Comparison of ENCODE assay signal across 30 cellular contexts in the genomic region with DNA sequence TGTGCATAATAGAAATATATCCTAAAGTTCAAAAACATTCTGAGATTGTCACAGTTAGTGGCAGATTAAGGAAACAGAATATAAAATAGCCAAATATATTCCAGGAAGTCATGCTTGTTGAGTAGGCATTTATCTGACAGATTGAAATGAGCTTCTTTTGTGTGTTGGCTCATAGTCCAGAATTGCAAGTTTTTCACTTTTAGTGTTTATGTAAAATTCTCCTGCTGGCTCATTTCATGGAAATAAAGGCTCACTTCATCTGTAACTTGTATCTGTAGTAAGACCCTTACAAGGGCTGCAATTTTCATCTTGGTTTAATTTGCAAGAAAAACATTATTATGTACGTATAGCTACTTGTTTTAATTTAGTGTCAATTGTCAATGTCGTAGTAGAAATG.
A peak's percentile ranks its signal among the peaks of the same experiment; 100 is the strongest.
DNase-seq lines count a peak whose midpoint lies in the region; ATAC-seq and TF ChIP-seq lines count a peak whose summit lies in the region.
"Had no signal": no experiment of that assay in that cellular context is flagged by ENCODE, and none has a peak within 500 bp of the region (broad histone marks: within the 10 kb centered on the region; RNA-seq: fewer than 3 reads in every experiment).

No MANE protein-coding gene starts in this region.

- H3K36me3 ChIP-seq in IMR-90 (ENCODE audit: control insufficient read depth, insufficient read depth, low read length) = no peaks in the 10 kb centered on the region
- no peaks in the 10 kb centered on the region for H3K36me3 ChIP-seq in neural progenitor cell
- no peaks in the 10 kb centered on the region for H3K36me3 ChIP-seq in tibial artery
- H3K36me3 ChIP-seq: breast epithelium, esophagus squamous epithelium, SJSA1 had no signal

- H3K4me3 Mint-ChIP-seq in endothelial cell (ENCODE audit: unreplicated experiment) = no peak overlapping the region
- H3K4me3 Mint-ChIP-seq in neural progenitor cell = peak overlapping the region; percentile 39
- H3K4me3 Mint-ChIP-seq: activated CD4-positive, alpha-beta memory T cell treated with anti-CD3 and anti-CD28 coated beads, Interleukin-2, amount 10 ng/mL, durations not matched to agents 7 days and 5 days; activated T-helper 17 cell treated with anti-CD3 and anti-CD28 coated beads, Interleukin-2, amount 50 U/mL, for 72 hours; CD14-positive monocyte; natural killer cell; T-helper 1 cell treated with Interleukin-12 subunit alpha and Interleukin-12 subunit beta and Interleukin-4 antibody, amounts not matched to agents 30 μg/mL and 1 μg/mL, for 36 hours had no signal

- H3K4me1 Mint-ChIP-seq in endothelial cell (ENCODE audit: unreplicated experiment) (peaks cover 57% of the 10 kb centered on the region), neural progenitor cell (peaks cover 42% of the 10 kb centered on the region)

- H2AK5ac ChIP-seq in IMR-90 (ENCODE audit: low read depth, low read length) = no peak overlapping the region

- no peak overlapping the region for H2BK15ac ChIP-seq in IMR-90 (ENCODE audit: low read depth, low read length)

- POLR2A ChIA-PET in IMR-90 (lab: Charles Lee; ENCODE audit: unreplicated experiment) = no interaction called here

- peaks cover 59% of the 10 kb centered on the region for H3K79me2 ChIP-seq in neural progenitor cell (ENCODE audit: low read depth)

- BruUV-seq in IMR-90 (replicated peaks; lab: Mats Ljungman, UMichigan) = no TSS peak

- peaks cover 3% of the 10 kb centered on the region; the same call in 1 of the 2 replicates for H3K9me1 ChIP-seq in IMR-90 (ENCODE audit: insufficient read depth, low read length)

- no peak overlapping the region for H3K14ac ChIP-seq in IMR-90 (replicated peaks; ENCODE audit: low read depth, low read length)

- DNase-seq in IMR-90 = no peak
- no peak for DNase-seq in endothelial cell (ENCODE audit: low spot score)
- DNase-seq in neural progenitor cell (ENCODE audit: low spot score) = no peak
- DNase-seq in tibial artery = no peak
- DNase-seq in effector CD8-positive, alpha-beta T cell (lab: John Stamatoyannopoulos, UW) = no peak
- no peak for DNase-seq in HK-2 (ENCODE audit: unreplicated experiment)
- no peak for DNase-seq in NCI-H2107 treated with DMSO at 0.1 percent for 48 hours (lab: John Stamatoyannopoulos, UW; ENCODE audit: unreplicated experiment)
- DNase-seq: activated CD4-positive, alpha-beta memory T cell treated with anti-CD3 and anti-CD28 coated beads, Interleukin-2, amount 10 ng/mL, durations not matched to agents 7 days and 5 days; activated CD4-positive, alpha-beta T cell treated with anti-CD3 and anti-CD28 coated beads for 1 hour; activated CD8-positive, alpha-beta memory T cell treated with anti-CD3 and anti-CD28 coated beads, Interleukin-2, amount 50 U/mL, for 48 hours; activated naive CD4-positive, alpha-beta T cell treated with anti-CD3 and anti-CD28 coated beads, Interleukin-2, amount 50 U/mL, for 16 hours; amniotic stem cell; DMS79 treated with DMSO at 0.1 percent for 48 hours; esophagus squamous epithelium; GOT3; left lung; MM.1S; natural killer cell; NCI-H2029; NCI-H345; NCI-H748 treated with DMSO at 0.1 percent for 48 hours; RPMI8226; stimulated activated naive CD8-positive, alpha-beta T cell treated with anti-CD3 and anti-CD28 coated beads, Interleukin-15, Interleukin-2, amounts not matched to agents 100 U/mL and 50 U/mL, for 24 hours had no signal

- H3K27me3 Mint-ChIP-seq in endothelial cell (ENCODE audit: unreplicated experiment) (peaks cover 1% of the 10 kb centered on the region), neural progenitor cell (ENCODE audit: insufficient read depth, low read depth) (no peaks in the 10 kb centered on the region)
- H3K27me3 Mint-ChIP-seq: activated CD4-positive, alpha-beta memory T cell treated with anti-CD3 and anti-CD28 coated beads, Interleukin-2, amount 10 ng/mL, durations not matched to agents 7 days and 5 days; activated T-helper 17 cell treated with anti-CD3 and anti-CD28 coated beads, Interleukin-2, amount 50 U/mL, for 72 hours had no signal

- peak overlapping the region; percentile 58 for H3K27ac Mint-ChIP-seq in endothelial cell (ENCODE audit: unreplicated experiment)
- no peak overlapping the region for H3K27ac Mint-ChIP-seq in neural progenitor cell
- H3K27ac Mint-ChIP-seq: activated CD4-positive, alpha-beta memory T cell treated with anti-CD3 and anti-CD28 coated beads, Interleukin-2, amount 10 ng/mL, durations not matched to agents 7 days and 5 days; activated T-helper 17 cell treated with anti-CD3 and anti-CD28 coated beads, Interleukin-2, amount 50 U/mL, for 72 hours; CD14-positive monocyte; natural killer cell; T-helper 1 cell treated with Interleukin-12 subunit alpha and Interleukin-12 subunit beta and Interleukin-4 antibody, amounts not matched to agents 30 μg/mL and 1 μg/mL, for 36 hours had no signal

- H4K20me1 ChIP-seq in IMR-90 (ENCODE audit: insufficient read depth, low read length) (peaks cover 9% of the 10 kb centered on the region; the same call in 1 of the 2 replicates), neural progenitor cell (ENCODE audit: low read depth) (peaks cover 26% of the 10 kb centered on the region)

- no peak overlapping the region for H2BK20ac ChIP-seq in IMR-90 (ENCODE audit: low read depth, low read length)

- H3K9me3 Mint-ChIP-seq in endothelial cell (ENCODE audit: unreplicated experiment) (no peaks in the 10 kb centered on the region), neural progenitor cell (peaks cover under 1% of the 10 kb centered on the region)
- H3K9me3 Mint-ChIP-seq: activated CD4-positive, alpha-beta memory T cell treated with anti-CD3 and anti-CD28 coated beads, Interleukin-2, amount 10 ng/mL, durations not matched to agents 7 days and 5 days; activated T-helper 17 cell treated with anti-CD3 and anti-CD28 coated beads, Interleukin-2, amount 50 U/mL, for 72 hours; CD14-positive monocyte; natural killer cell; T-helper 1 cell treated with Interleukin-12 subunit alpha and Interleukin-12 subunit beta and Interleukin-4 antibody, amounts not matched to agents 30 μg/mL and 1 μg/mL, for 36 hours had no signal

- H4K91ac ChIP-seq in IMR-90 (ENCODE audit: insufficient read depth, low read depth, low read length) = no peak overlapping the region

- H3K9me3 ChIP-seq in IMR-90 (ENCODE audit: control insufficient read depth, insufficient read depth, low read length) = no peaks in the 10 kb centered on the region
- H3K9me3 ChIP-seq in neural progenitor cell (ENCODE audit: low read depth) = no peaks in the 10 kb centered on the region
- no peaks in the 10 kb centered on the region for H3K9me3 ChIP-seq in tibial artery
- H3K9me3 ChIP-seq: breast epithelium, esophagus squamous epithelium, left lung, SJSA1 had no signal

- H3K4me3 ChIP-seq in IMR-90 (ENCODE audit: insufficient read depth, low read depth, low read length) = no peak overlapping the region
- no peak overlapping the region for H3K4me3 ChIP-seq in neural progenitor cell
- no peak overlapping the region for H3K4me3 ChIP-seq in tibial artery
- H3K4me3 ChIP-seq: breast epithelium, esophagus squamous epithelium, left lung, SJSA1 had no signal

- H4K8ac ChIP-seq in IMR-90 (ENCODE audit: low read depth in 2 of 2, low read length in 2 of 2) = no peak overlapping the region; a peak in 1 of 4 replicates

- intact Hi-C loops in IMR-90 (cut with micrococcal nuclease) (no loop called here), tibial artery (cut with DNase I; ENCODE audit: low total_unique reads) (no loop called here)

- no peak overlapping the region for H3K18ac ChIP-seq in IMR-90 (ENCODE audit: low read depth, low read length)

- H3K27ac ChIP-seq in IMR-90 (ENCODE audit: insufficient read depth, low read length) (no peak overlapping the region), neural progenitor cell (no peak overlapping the region), tibial artery (peak overlapping the region; percentile 24 to 30)
- H3K27ac ChIP-seq: breast epithelium, KMS-11, SJSA1 had no signal

- H3K4me1 ChIP-seq in IMR-90 (ENCODE audit: control insufficient read depth, insufficient read depth, low read length) = peaks cover 11% of the 10 kb centered on the region
- H3K4me1 ChIP-seq in neural progenitor cell = peaks cover 33% of the 10 kb centered on the region
- H3K4me1 ChIP-seq in tibial artery = peaks cover 0 to 62% (median 24%) of the 10 kb centered on the region in 4 donors

- TF ChIP-seq RAD21 in IMR-90 (IDR thresholded peaks at IDR 0.05; ENCODE audit: low read length) = no peak

- no peak overlapping the region for H3K4ac ChIP-seq in IMR-90 (ENCODE audit: low read depth, low read length)

- H3K9ac ChIP-seq in IMR-90 (ENCODE audit: low read depth, low read length) (no peak overlapping the region), neural progenitor cell (no peak overlapping the region)
- H3K9ac ChIP-seq: KMS-11 had no signal

- H3K27me3 ChIP-seq in IMR-90 (ENCODE audit: control insufficient read depth, insufficient read depth, low read length) = no peaks in the 10 kb centered on the region
- H3K27me3 ChIP-seq in neural progenitor cell = no peaks in the 10 kb centered on the region
- no peaks in the 10 kb centered on the region for H3K27me3 ChIP-seq in tibial artery
- H3K27me3 ChIP-seq: breast epithelium, esophagus squamous epithelium, left lung, SJSA1 had no signal

- H4K5ac ChIP-seq in IMR-90 (ENCODE audit: low read depth, low read length) = no peak overlapping the region

- H3K4me2 ChIP-seq in IMR-90 (ENCODE audit: low read depth, low read length) (peak overlapping the region; percentile 28; the same call in 1 of the 2 replicates), neural progenitor cell (peak overlapping the region; percentile 33)
- H3K4me2 ChIP-seq: KMS-11 had no signal

- H3K56ac ChIP-seq in IMR-90 (ENCODE audit: extremely low read depth, insufficient read depth, low read length) = no peak overlapping the region

- in situ Hi-C loops in IMR-90 (cut with MboI; ENCODE audit: low sequenced_read_pairs) = no loop called here

- H2AFZ ChIP-seq in IMR-90 (replicated peaks; ENCODE audit: low read length, poor library complexity) (no peak overlapping the region), neural progenitor cell (replicated peaks) (no peak overlapping the region)

- CTCF ChIA-PET in IMR-90 (lab: Yijun Ruan, JAX) = interaction anchor here (1.2 kb wide), 1 partner anchor 91 kb away, joined by 5 read pairs; no protein-coding TSS in a partner anchor

- no peak overlapping the region for H3K23ac ChIP-seq in IMR-90 (ENCODE audit: low read depth, low read length)

- no peak for TF ChIP-seq POLR2A in IMR-90 (IDR thresholded peaks at IDR 0.05; ENCODE audit: low read depth, low read length)

- H2BK5ac ChIP-seq in IMR-90 (ENCODE audit: low read depth, low read length, poor library complexity, severe bottlenecking) = no peak overlapping the region

- no peak for TF ChIP-seq CTCF in IMR-90 (conservative IDR thresholded peaks at IDR 0.05; ENCODE audit: low read depth, low read length)
- TF ChIP-seq CTCF in endothelial cell (IDR thresholded peaks at IDR 0.05; ENCODE audit: unreplicated experiment) = no peak
- no peak for TF ChIP-seq CTCF in neural progenitor cell (IDR thresholded peaks at IDR 0.05)
- no peak for TF ChIP-seq CTCF in tibial artery (IDR thresholded peaks at IDR 0.05)

- no peak overlapping the region for H2BK120ac ChIP-seq in IMR-90 (ENCODE audit: low read depth, low read length)

- H3K79me1 ChIP-seq in IMR-90 (ENCODE audit: low read depth in 1 of 2, low read length in 2 of 2) = peaks cover 25 to 69% of the 10 kb centered on the region in 2 experiments

- WGBS in IMR-90 (ENCODE audit: extremely low coverage in 2 of 2, insufficient read length in 1 of 2), 2 experiments = no CpG with 5 or more reads among the region's 2 CpGs

- H2AK9ac ChIP-seq in IMR-90 (replicated peaks; ENCODE audit: low read depth, low read length, poor library complexity) = no peak overlapping the region

- peaks cover 26% of the 10 kb centered on the region for H3F3A ChIP-seq in neural progenitor cell (ENCODE audit: low read depth)

- H3K36me3 Mint-ChIP-seq in endothelial cell (ENCODE audit: low read depth, unreplicated experiment) (no peaks in the 10 kb centered on the region), neural progenitor cell (no peaks in the 10 kb centered on the region)
- H3K36me3 Mint-ChIP-seq: natural killer cell had no signal

- dilution Hi-C loops in IMR-90 (cut with HindIII; ENCODE audit: low sequenced_read_pairs, unreplicated experiment) = no loop called here

- ATAC-seq in IMR-90 (ENCODE audit: low read depth) (no peak), HG03108 (IDR thresholded peaks at IDR 0.05; ENCODE audit: unreplicated experiment) (no peak)
- ATAC-seq: activated T-helper 17 cell treated with anti-CD3 and anti-CD28 coated beads, Interleukin-2, amount 50 U/mL, for 72 hours; natural killer cell; stimulated activated naive CD8-positive, alpha-beta T cell treated with anti-CD3 and anti-CD28 coated beads, Interleukin-15, Interleukin-2, amounts not matched to agents 100 U/mL and 50 U/mL, for 24 hours had no signal

Comparison
In these comparisons a context has a peak if more than half of its experiments do, and no peak if none do; other contexts are left out.
1. H3K27ac ChIP-seq: peak in tibial artery (2 of 2); none in IMR-90 (single experiment) and neural progenitor cell (single experiment).